ENCODE assay signal across 1 cellular context in genomic region chr1:8908388-8909151, GRCh38.
TF ChIP-seq lines count a peak whose summit lies in the region.

No MANE protein-coding gene starts in this region.

TF ChIP-seq in HepG2, 621 proteins besides CTCF, POLR2A, EP300 and RAD21 (continued from another document and continues in another):
- TF ChIP-seq CSRNP2 (CRISPR knock-in tag; conservative IDR thresholded peaks at IDR 0.05; ENCODE audit: low read depth) = no peak
- TF ChIP-seq ZNF282 (IDR thresholded peaks at IDR 0.05; ENCODE audit: partially characterized antibody) = no peak
- no peak for TF ChIP-seq ZMYM4 (CRISPR knock-in tag; IDR thresholded peaks at IDR 0.05)
- TF ChIP-seq ZBTB42 (CRISPR knock-in tag; IDR thresholded peaks at IDR 0.05) = no peak
- TF ChIP-seq ZNF382 (CRISPR knock-in tag; IDR thresholded peaks at IDR 0.05; ENCODE audit: borderline replicate concordance) = no peak
- TF ChIP-seq ZBTB4 (CRISPR knock-in tag; IDR thresholded peaks at IDR 0.05; ENCODE audit: borderline replicate concordance) = no peak
- peak; percentile 49; the same call in 1 of the 2 replicates for TF ChIP-seq GATAD2A (CRISPR knock-in tag; IDR thresholded peaks at IDR 0.05)
- no peak for TF ChIP-seq HMG20B (CRISPR knock-in tag; conservative IDR thresholded peaks at IDR 0.05)
- TF ChIP-seq ZNF883 (CRISPR knock-in tag; IDR thresholded peaks at IDR 0.05; ENCODE audit: not compliant biosample characterization) = no peak
- no peak for TF ChIP-seq CCAR2 (optimal IDR thresholded peaks at IDR 0.05; ENCODE audit: low read depth, low read length)
- TF ChIP-seq FIP1L1 (IDR thresholded peaks at IDR 0.05; ENCODE audit: borderline replicate concordance, insufficient read depth, low read depth, low read length) = no peak
- TF ChIP-seq ZNF792 (CRISPR knock-in tag; IDR thresholded peaks at IDR 0.05) = no peak
- TF ChIP-seq ZNF800 (CRISPR knock-in tag; IDR thresholded peaks at IDR 0.05) = no peak
- TF ChIP-seq DPF2 (CRISPR knock-in tag; IDR thresholded peaks at IDR 0.05; ENCODE audit: borderline replicate concordance, low read depth) = no peak
- TF ChIP-seq ZNF567 (CRISPR knock-in tag; IDR thresholded peaks at IDR 0.05; ENCODE audit: borderline replicate concordance) = no peak
- no peak for TF ChIP-seq ETS1 (CRISPR knock-in tag; IDR thresholded peaks at IDR 0.05)
- TF ChIP-seq ZNF101 (CRISPR knock-in tag; IDR thresholded peaks at IDR 0.05; ENCODE audit: borderline replicate concordance, low read depth) = no peak
- TF ChIP-seq KAT8 (CRISPR knock-in tag; IDR thresholded peaks at IDR 0.05) = peak; percentile 47; the same call in 1 of the 2 replicates
- no peak for TF ChIP-seq ZBTB14 (CRISPR knock-in tag; IDR thresholded peaks at IDR 0.05)
- TF ChIP-seq ZNF44 (CRISPR knock-in tag; IDR thresholded peaks at IDR 0.05) = no peak
- no peak for TF ChIP-seq ZNF772 (CRISPR knock-in tag; IDR thresholded peaks at IDR 0.05)
- TF ChIP-seq ZBTB46 (CRISPR knock-in tag; IDR thresholded peaks at IDR 0.05; ENCODE audit: borderline replicate concordance) = no peak
- no peak for TF ChIP-seq TRAFD1 (CRISPR knock-in tag; IDR thresholded peaks at IDR 0.05; ENCODE audit: borderline replicate concordance)
- no peak for TF ChIP-seq ZNF605 (CRISPR knock-in tag; IDR thresholded peaks at IDR 0.05)
- no peak for TF ChIP-seq NR0B2 (CRISPR knock-in tag; IDR thresholded peaks at IDR 0.05)
- no peak for TF ChIP-seq ZNF230 (CRISPR knock-in tag; IDR thresholded peaks at IDR 0.05)
- no peak for TF ChIP-seq PRDM15 (CRISPR knock-in tag; IDR thresholded peaks at IDR 0.05)
- no peak for TF ChIP-seq ZSCAN20 (CRISPR knock-in tag; IDR thresholded peaks at IDR 0.05; ENCODE audit: borderline replicate concordance)
- no peak for TF ChIP-seq RBAK (CRISPR knock-in tag; IDR thresholded peaks at IDR 0.05)
- TF ChIP-seq ZNF879 (CRISPR knock-in tag; IDR thresholded peaks at IDR 0.05) = no peak
- no peak for TF ChIP-seq ZNF619 (CRISPR knock-in tag; IDR thresholded peaks at IDR 0.05)
- peak; percentile 9 for TF ChIP-seq TEAD3 (CRISPR knock-in tag; optimal IDR thresholded peaks at IDR 0.05; ENCODE audit: borderline replicate concordance)
- TF ChIP-seq NR2F1 (CRISPR knock-in tag; IDR thresholded peaks at IDR 0.05) = 0 out of 4 replicates have a peak, but pooled peaks of 1 of the 2 experiments have one; percentile 32
- TF ChIP-seq ASH2L (IDR thresholded peaks at IDR 0.05; ENCODE audit: insufficient read length, low read depth, low read length) = no peak
- no peak for TF ChIP-seq ZNF704 (CRISPR knock-in tag; IDR thresholded peaks at IDR 0.05; ENCODE audit: borderline replicate concordance)
- peak; percentile 21; the same call in 1 of the 2 replicates for TF ChIP-seq ETV5 (CRISPR knock-in tag; IDR thresholded peaks at IDR 0.05; ENCODE audit: borderline replicate concordance)
- no peak for TF ChIP-seq ZNF205 (CRISPR knock-in tag; IDR thresholded peaks at IDR 0.05)
- TF ChIP-seq PAX8 (CRISPR knock-in tag; IDR thresholded peaks at IDR 0.05; ENCODE audit: borderline replicate concordance) = no peak
- TF ChIP-seq MAFF (IDR thresholded peaks at IDR 0.05; ENCODE audit: low read depth, low read length) = no peak
- TF ChIP-seq SP140L (CRISPR knock-in tag; IDR thresholded peaks at IDR 0.05; ENCODE audit: borderline replicate concordance) = no peak
